Comparison of ENCODE assay signal across 24 cellular contexts in genomic region chr10:132495231-132495630, GRCh38.
"Had no signal": no experiment of that assay in that cellular context is flagged by ENCODE, and none has a peak within 500 bp of the region (broad histone marks: within the 10 kb centered on the region; RNA-seq: fewer than 3 reads in every experiment).

No MANE protein-coding gene starts in this region.

- H3K27me3 ChIP-seq: body of pancreas, cardiac muscle cell, neutrophil, ovary, stomach, transverse colon had no signal

- H3K9me3 ChIP-seq: body of pancreas, left ventricle myocardium inferior, neutrophil, ovary, stomach, transverse colon had no signal

- H3K27ac ChIP-seq: body of pancreas, cardiac muscle cell, left ventricle myocardium inferior, neutrophil, SK-N-MC had no signal

- H3K36me3 ChIP-seq: cardiac muscle cell, left ventricle myocardium inferior, neutrophil, ovary, stomach, transverse colon had no signal

- ATAC-seq: activated naive CD4-positive, alpha-beta T cell treated with anti-CD3 and anti-CD28 coated beads, Interleukin-2, amount 50 U/mL, for 72 hours; activated T-helper 17 cell treated with anti-CD3 and anti-CD28 coated beads, Interleukin-2, amount 50 U/mL, for 72 hours; stimulated activated naive B cell treated with anti-CD40 and anti-IgM and Interleukin-4, amounts not matched to agents 10 μg/mL and 1 μg/mL and 100 μg/mL, for 72 hours had no signal

- H3K4me3 ChIP-seq: body of pancreas, cardiac muscle cell, left ventricle myocardium inferior, lung, ovary, SK-N-MC, stomach, transverse colon had no signal

- H3K4me1 ChIP-seq: body of pancreas had no signal

- DNase-seq: activated CD4-positive, alpha-beta memory T cell treated with anti-CD3 and anti-CD28 coated beads, Interleukin-2, amount 10 ng/mL, durations not matched to agents 7 days and 5 days; activated CD4-positive, alpha-beta T cell treated with anti-CD3 and anti-CD28 coated beads, Interleukin-2, amount 10 ng/mL, durations not matched to agents 7 days and 5 days; activated CD4-positive, CD25-positive, alpha-beta regulatory T cell treated with anti-CD3 and anti-CD28 coated beads, Interleukin-2, amount 50 U/mL, for 72 hours; activated CD8-positive, alpha-beta memory T cell treated with anti-CD3 and anti-CD28 coated beads, Interleukin-2, amount 50 U/mL, for 48 hours; activated gamma-delta T cell treated with Interleukin-2 at 50 U/mL for 16 hours; anterior cingulate cortex; endodermal cell; left ventricle myocardium inferior; nephron progenitor cell; retina; small intestine; stimulated activated CD4-positive, alpha-beta T cell treated with anti-CD3 and anti-CD28 coated beads, Interleukin-1b, Interleukin-23, amount 100 ng/mL, for 48 hours; stimulated activated naive B cell treated with anti-CD40 and anti-IgM and Interleukin-4, amounts not matched to agents 10 μg/mL and 1 μg/mL and 100 μg/mL, for 72 hours; stomach; T-helper 2 cell; transverse colon had no signal
